ENCODE assay signal across 8 cellular contexts in the genomic region with DNA sequence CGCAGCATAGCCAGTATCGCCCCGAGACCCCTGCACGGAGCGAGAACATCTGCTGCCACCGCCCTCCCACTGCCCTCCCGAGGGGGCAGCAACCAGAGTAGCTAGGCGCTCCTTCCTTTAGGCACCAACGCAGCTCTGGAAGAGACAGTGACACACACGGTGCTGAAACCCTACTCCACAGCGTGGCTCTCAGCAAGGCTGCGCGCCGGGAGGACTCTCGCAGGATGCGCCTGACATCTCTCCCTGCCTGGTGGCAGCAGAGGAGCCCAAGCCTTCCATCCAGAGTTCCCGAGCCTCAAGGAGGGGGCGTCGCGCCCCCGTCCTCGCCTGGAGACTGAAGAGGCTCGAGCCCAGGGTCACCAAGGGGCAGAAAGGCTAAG. TPM values are rescaled to one million over a fixed set of nuclear protein-coding genes. Genes with fewer than 3 reads are reported as not detected.
DNase-seq lines count a peak whose midpoint lies in the region; ATAC-seq, FAIRE-seq and TF ChIP-seq lines count a peak whose summit lies in the region.

No MANE protein-coding gene starts in this region.

- no peak for TF ChIP-seq EP300 in ovary (IDR thresholded peaks at IDR 0.05)

- H3K36me3 ChIP-seq in DND-41 (ENCODE audit: insufficient read depth, low read length) (peaks cover 42% of the 10 kb centered on the region), NT2/D1 (ENCODE audit: insufficient read depth, insufficient read length, low read length) (peaks cover 34% of the 10 kb centered on the region), endothelial cell of umbilical vein (ENCODE audit: control insufficient read depth in 2 of 2, extremely low read depth in 1 of 2, insufficient read depth in 2 of 2, low read length in 2 of 2) (no peaks in the 10 kb centered on the region), ovary (no peaks in the 10 kb centered on the region)

- H3K4me2 ChIP-seq in DND-41 (ENCODE audit: insufficient read depth, low read length), result peak overlapping the region; percentile 70
- peak overlapping the region; percentile 10 for H3K4me2 ChIP-seq in endothelial cell of umbilical vein (ENCODE audit: insufficient read depth, low read length)

- H3K9me1 ChIP-seq in endothelial cell of umbilical vein (replicated peaks; ENCODE audit: control insufficient read depth, extremely low read depth, insufficient read depth, low read length), result no peaks in the 10 kb centered on the region

- FAIRE-seq in endothelial cell of umbilical vein (lab: Jason Lieb, UNC) (no peak), GM19239 (lab: Jason Lieb, UNC) (no peak)

- peaks cover 56% of the 10 kb centered on the region for H4K20me1 ChIP-seq in DND-41 (ENCODE audit: insufficient read depth, low read length)
- H4K20me1 ChIP-seq in endothelial cell of umbilical vein (replicated peaks; ENCODE audit: control insufficient read depth, extremely low read depth, insufficient read depth, low read length), result no peaks in the 10 kb centered on the region

- H3K4me1 ChIP-seq in DND-41 (ENCODE audit: insufficient read depth, low read length) (peaks cover 51% of the 10 kb centered on the region), NT2/D1 (ENCODE audit: insufficient read depth, insufficient read length) (peaks cover 18% of the 10 kb centered on the region), endothelial cell of umbilical vein (ENCODE audit: control insufficient read depth, extremely low read depth, insufficient read depth, low read length) (peaks cover 16% of the 10 kb centered on the region), ovary (ENCODE audit: insufficient read depth) (peaks cover 21% of the 10 kb centered on the region)

- H3K79me2 ChIP-seq in DND-41 (ENCODE audit: insufficient read depth, low read length), result peaks cover 67% of the 10 kb centered on the region
- peaks cover 54% of the 10 kb centered on the region for H3K79me2 ChIP-seq in endothelial cell of umbilical vein (ENCODE audit: control insufficient read depth, insufficient read depth, low read length)

- dilution Hi-C loops in endothelial cell of umbilical vein (cut with MboI; ENCODE audit: extremely low pct_ligation_motif_present, low sequenced_read_pairs), result no loop called here

- H3K4me3 ChIP-seq in DND-41 (ENCODE audit: low read depth in 1 of 2, low read length in 2 of 2) (peak overlapping the region in 1 of 2 experiments; percentile 49; a peak in 2 of 4 replicates), NT2/D1 (ENCODE audit: insufficient read length, low read depth) (peak overlapping the region; percentile 37), endothelial cell of umbilical vein (replicated peaks in 1 of 3; ENCODE audit: insufficient read depth in 1 of 3, low read depth in 1 of 3, low read length in 3 of 3) (no peak overlapping the region), ovary (peak overlapping the region; percentile 48)

- POLR2A ChIA-PET in endothelial cell of umbilical vein (lab: Charles Lee), result no interaction called here

- BruUV-seq in endothelial cell of umbilical vein (replicated peaks; lab: Mats Ljungman, UMichigan), result no TSS peak

- TF ChIP-seq CTCF in DND-41 (IDR thresholded peaks at IDR 0.05; ENCODE audit: borderline replicate concordance, extremely low read depth, low read length, poor library complexity, severe bottlenecking) (no peak), endothelial cell of umbilical vein (IDR thresholded peaks at IDR 0.05; ENCODE audit: extremely low read depth in 1 of 2, insufficient read depth in 1 of 2, low read depth in 1 of 2, low read length in 2 of 2) (no peak), ovary (IDR thresholded peaks at IDR 0.05) (no peak)

- H3K9ac ChIP-seq in DND-41 (ENCODE audit: low read depth, low read length) (peak overlapping the region; percentile 36), NT2/D1 (ENCODE audit: insufficient read length, low read depth) (peak overlapping the region; percentile 74), endothelial cell of umbilical vein (replicated peaks; ENCODE audit: extremely low read depth, insufficient read depth, low read length) (no peak overlapping the region)

- no peaks in the 10 kb centered on the region for H3K27me3 ChIP-seq in DND-41 (ENCODE audit: insufficient read depth, low read length, poor library complexity)
- H3K27me3 ChIP-seq in NT2/D1 (ENCODE audit: insufficient read depth, insufficient read length), result no peaks in the 10 kb centered on the region
- no peaks in the 10 kb centered on the region for H3K27me3 ChIP-seq in endothelial cell of umbilical vein (ENCODE audit: control insufficient read depth in 2 of 2, insufficient read depth in 2 of 2, low read length in 2 of 2)
- H3K27me3 ChIP-seq in ovary, result no peaks in the 10 kb centered on the region

- intact Hi-C loops in endothelial cell of umbilical vein (cut with micrococcal nuclease) (loop anchor here (5.0 kb wide), 2 partner anchors 36 to 51 kb away; no protein-coding TSS in a partner anchor), ovary (cut with DNase I) (loop anchor here in 3 of 4 donors (5.0 to 10.0 kb wide), 4 partner anchors 36 to 324 kb away; a partner anchor contains a TSS)

- H2AFZ ChIP-seq in DND-41 (ENCODE audit: low read depth, low read length), result no peak overlapping the region
- no peak overlapping the region for H2AFZ ChIP-seq in endothelial cell of umbilical vein (ENCODE audit: low read depth, low read length)

- DNase-seq in DND-41 (no peak), NT2/D1 (ENCODE audit: low read depth, low spot score) (no peak), endothelial cell of umbilical vein (ENCODE audit: low read depth, low spot score) (no peak), ovary (peak in 2 of 5 donors; percentile 45 to 49), GM19239 (ENCODE audit: insufficient read length, low spot score) (no peak)
- no peak for DNase-seq in stimulated activated CD4-positive, alpha-beta T cell treated with anti-CD3 and anti-CD28 coated beads, Interleukin-15, amount 100 ng/mL, for 24 hours

- ATAC-seq in DND-41 (ENCODE audit: insufficient read depth, low read depth) (no peak), GM21717 (IDR thresholded peaks at IDR 0.05; ENCODE audit: unreplicated experiment) (no peak), GM21619 (IDR thresholded peaks at IDR 0.05; ENCODE audit: unreplicated experiment) (no peak)

- 36 to 63% (median 49%) methylated on average over 21 to 23 of the region's 23 CpGs for WGBS in ovary, 3 donors

- peak overlapping the region; percentile 22; the same call in 1 of the 2 replicates for H3K27ac ChIP-seq in DND-41 (ENCODE audit: low read length)
- H3K27ac ChIP-seq in endothelial cell of umbilical vein (ENCODE audit: insufficient read depth, low read depth, low read length), result no peak overlapping the region
- peak overlapping the region in 1 of 2 donors; percentile 29 for H3K27ac ChIP-seq in ovary

- TF ChIP-seq POLR2A in endothelial cell of umbilical vein (IDR thresholded peaks at IDR 0.05; ENCODE audit: low read depth, low read length), result no peak
- no peak for TF ChIP-seq POLR2A in ovary (IDR thresholded peaks at IDR 0.05)

- no peaks in the 10 kb centered on the region for H3K9me3 ChIP-seq in DND-41 (ENCODE audit: insufficient read depth, low read length, severe bottlenecking)
- no peaks in the 10 kb centered on the region for H3K9me3 ChIP-seq in NT2/D1 (ENCODE audit: insufficient read depth, low read length)
- H3K9me3 ChIP-seq in endothelial cell of umbilical vein (replicated peaks; ENCODE audit: control insufficient read depth, insufficient read depth, low read length), result no peaks in the 10 kb centered on the region
- no peaks in the 10 kb centered on the region for H3K9me3 ChIP-seq in ovary

- CTCF ChIA-PET in endothelial cell of umbilical vein (lab: Charles Lee), result interaction anchor here (1.0 to 1.6 kb wide), 3 partner anchors 38 to 72 kb away, joined by 4 to 7 read pairs (median 5); no protein-coding TSS in a partner anchor

TF ChIP-seq in endothelial cell of umbilical vein, 7 proteins besides CTCF, POLR2A, EP300 and RAD21:
- TF ChIP-seq GATA2 (IDR thresholded peaks at IDR 0.05; ENCODE audit: insufficient read depth, insufficient read length, low read depth, low read length) (no peak), JUN (IDR thresholded peaks at IDR 0.05; ENCODE audit: borderline replicate concordance, insufficient read depth, insufficient read length, low read depth) (no peak), FOS (IDR thresholded peaks at IDR 0.05; ENCODE audit: borderline replicate concordance, insufficient read depth, low read length) (no peak), EZH2 (IDR thresholded peaks at IDR 0.05; ENCODE audit: borderline replicate concordance, low read depth, low read length, severe bottlenecking) (no peak), POLR2AphosphoS5 (IDR thresholded peaks at IDR 0.05; ENCODE audit: insufficient read depth, low read depth, low read length) (no peak), MYC (IDR thresholded peaks at IDR 0.05; ENCODE audit: low read depth, low read length) (no peak)
- TF ChIP-seq, protein P1, sequence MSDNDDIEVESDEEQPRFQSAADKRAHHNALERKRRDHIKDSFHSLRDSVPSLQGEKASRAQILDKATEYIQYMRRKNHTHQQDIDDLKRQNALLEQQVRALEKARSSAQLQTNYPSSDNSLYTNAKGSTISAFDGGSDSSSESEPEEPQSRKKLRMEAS (IDR thresholded peaks at IDR 0.05; ENCODE audit: insufficient read depth, insufficient read length), result no peak

RNA-seq across cellular contexts. Expression of a gene that starts 2.1 kb away (rescaled TPM):
- total RNA-seq in endothelial cell of umbilical vein, result 15.2 and 19.5 TPM in 2 replicates
- polyA plus RNA-seq in endothelial cell of umbilical vein, result 5.8 and 6.1 TPM in 2 replicates
- 4.3 and 5.8 TPM in 2 replicates for polyA plus RNA-seq in endothelial cell of umbilical vein (2011; cell fraction: cytosol; rRNA removed)
- polyA plus RNA-seq in endothelial cell of umbilical vein (2011; cell fraction: nucleus; rRNA removed), result 11.8 and 18.9 TPM in 2 replicates
- 12.6 and 18.5 TPM in 2 replicates for polyA plus RNA-seq in endothelial cell of umbilical vein (2012)
- polyA minus RNA-seq in endothelial cell of umbilical vein, result 4.5 and 5.4 TPM in 2 replicates
- 39.3 TPM for polyA minus RNA-seq in endothelial cell of umbilical vein (2011; cell fraction: cytosol; rRNA and poly(A)+ RNA removed)
- 6.8 and 9.2 TPM in 2 replicates for polyA minus RNA-seq in endothelial cell of umbilical vein (2011; cell fraction: nucleus; rRNA and poly(A)+ RNA removed)
- total RNA-seq in ovary, result 10 to 100 TPM; 15.6 to 34.7 (median 28.1) TPM
- 10 to 100 TPM in 1 of 2 donors, 1 to 10 TPM in 1; 9.3 to 14.2 TPM for polyA plus RNA-seq in ovary

RNA-seq across cellular contexts. Expression of a gene that starts 58.7 kb away (rescaled TPM):
- total RNA-seq in endothelial cell of umbilical vein, result 31.1 and 34.0 TPM in 2 replicates
- polyA plus RNA-seq in endothelial cell of umbilical vein, result 32.5 and 37.0 TPM in 2 replicates
- polyA plus RNA-seq in endothelial cell of umbilical vein (2011; cell fraction: cytosol; rRNA removed), result 25.5 and 28.8 TPM in 2 replicates
- polyA plus RNA-seq in endothelial cell of umbilical vein (2011; cell fraction: nucleus; rRNA removed), result 29.2 and 29.5 TPM in 2 replicates
- polyA plus RNA-seq in endothelial cell of umbilical vein (2012), result 25.4 and 25.9 TPM in 2 replicates
- polyA minus RNA-seq in endothelial cell of umbilical vein, result 21.0 and 23.0 TPM in 2 replicates
- 24.1 TPM for polyA minus RNA-seq in endothelial cell of umbilical vein (2011; cell fraction: cytosol; rRNA and poly(A)+ RNA removed)
- 13.8 and 14.6 TPM in 2 replicates for polyA minus RNA-seq in endothelial cell of umbilical vein (2011; cell fraction: nucleus; rRNA and poly(A)+ RNA removed)
- total RNA-seq in ovary, result 10 to 100 TPM; 21.5 to 62.2 (median 56.1) TPM
- polyA plus RNA-seq in ovary, result 10 to 100 TPM; 21.7 to 39.8 TPM

Comparison
In these comparisons a context has a peak if more than half of its experiments do, and no peak if none do; other contexts are left out.
1. H3K4me3 ChIP-seq: peak in NT2/D1 (single experiment) and ovary (single experiment); none in endothelial cell of umbilical vein (0 of 3).